17 cellular contexts compared by ENCODE assay signal in genomic region chr20:34435589-34435988, GRCh38.
DNase-seq lines count a peak whose midpoint lies in the region; ATAC-seq and TF ChIP-seq lines count a peak whose summit lies in the region.
"Had no signal": no experiment of that assay in that cellular context is flagged by ENCODE, and none has a peak within 500 bp of the region (broad histone marks: within the 10 kb centered on the region; RNA-seq: fewer than 3 reads in every experiment).

No MANE protein-coding gene starts in this region.

- POLR2A ChIA-PET in CD8-positive, alpha-beta memory T cell (lab: Charles Lee) = no interaction called here

- H3K27ac ChIP-seq in CD8-positive, alpha-beta memory T cell (ENCODE audit: low read depth, low read length) = no peak overlapping the region
- H3K27ac ChIP-seq in caudate nucleus (ENCODE audit: low read depth, low read length) = peak overlapping the region; percentile 81
- H3K27ac ChIP-seq: psoas muscle, SJCRH30, tibial nerve had no signal

- no peaks in the 10 kb centered on the region for H3K27me3 Mint-ChIP-seq in CD8-positive, alpha-beta memory T cell
- H3K27me3 Mint-ChIP-seq in IgD-negative memory B cell (no peaks in the 10 kb centered on the region), nephron progenitor cell (ENCODE audit: low read depth, poor library complexity) (no peaks in the 10 kb centered on the region)

- no peak for ATAC-seq in sciatic nerve
- ATAC-seq: psoas muscle had no signal

- H3K4me1 Mint-ChIP-seq in CD8-positive, alpha-beta memory T cell = peaks cover 3 to 22% (median 19%) of the 10 kb centered on the region in 3 donors
- H3K4me1 Mint-ChIP-seq in IgD-negative memory B cell (peaks cover 12 to 19% (median 16%) of the 10 kb centered on the region in 3 donors), nephron progenitor cell (no peaks in the 10 kb centered on the region)

- H3K27me3 ChIP-seq in CD8-positive, alpha-beta memory T cell (ENCODE audit: insufficient read depth, low read length, poor library complexity, severe bottlenecking) = no peaks in the 10 kb centered on the region
- H3K27me3 ChIP-seq: BE2C, SJCRH30, tibial nerve had no signal

- peak overlapping the region in 6 of 8 donors; percentile 9 to 77 (median 64) for H3K27ac Mint-ChIP-seq in CD8-positive, alpha-beta memory T cell
- peak overlapping the region in 2 of 3 donors; percentile 59 to 76 for H3K27ac Mint-ChIP-seq in IgD-negative memory B cell
- peak overlapping the region; percentile 1 for H3K27ac Mint-ChIP-seq in nephron progenitor cell
- H3K27ac Mint-ChIP-seq: T-helper 2 cell treated with Interferon-gamma antibody and Interleukin-4, amounts not matched to agents 5 μg/mL and 100 μg/mL, for 36 hours had no signal

- peaks cover 19% of the 10 kb centered on the region for H3K36me3 ChIP-seq in CD8-positive, alpha-beta memory T cell (ENCODE audit: insufficient read depth, low read length)

- no peak for TF ChIP-seq CTCF in nephron progenitor cell (IDR thresholded peaks at IDR 0.05)

- CTCF ChIA-PET in CD8-positive, alpha-beta memory T cell (lab: Charles Lee) = interaction anchor here (1.0 kb wide), 1 partner anchor 11 kb away, joined by 3 read pairs; no protein-coding TSS in a partner anchor

- H3K36me3 Mint-ChIP-seq in CD8-positive, alpha-beta memory T cell = peaks cover 0 to 57% (median 15%) of the 10 kb centered on the region in 3 donors
- H3K36me3 Mint-ChIP-seq in IgD-negative memory B cell = peaks cover 2% of the 10 kb centered on the region
- peaks cover 49% of the 10 kb centered on the region for H3K36me3 Mint-ChIP-seq in nephron progenitor cell (ENCODE audit: low read depth)

- H3K4me3 Mint-ChIP-seq in CD8-positive, alpha-beta memory T cell = no peak overlapping the region
- H3K4me3 Mint-ChIP-seq in IgD-negative memory B cell (peak overlapping the region in 1 of 4 donors; percentile 1), nephron progenitor cell (no peak overlapping the region)
- H3K4me3 Mint-ChIP-seq: T-helper 2 cell treated with Interferon-gamma antibody and Interleukin-4, amounts not matched to agents 5 μg/mL and 100 μg/mL, for 36 hours had no signal

- intact Hi-C loops in sciatic nerve (cut with DNase I) = no loop called here

- H3K4me3 ChIP-seq in CD8-positive, alpha-beta memory T cell (ENCODE audit: low read length) = no peak overlapping the region
- H3K4me3 ChIP-seq: psoas muscle, SJCRH30, tibial nerve had no signal

- DNase-seq in CD8-positive, alpha-beta memory T cell = no peak
- DNase-seq in caudate nucleus (lab: John Stamatoyannopoulos, UW) = no peak
- no peak for DNase-seq in nephron progenitor cell
- no peak for DNase-seq in sciatic nerve (ENCODE audit: low spot score)
- DNase-seq in NCI-H2196 treated with DMSO at 0.1 percent for 48 hours (lab: John Stamatoyannopoulos, UW; ENCODE audit: unreplicated experiment) = no peak
- DNase-seq in NCI-H1092 (lab: John Stamatoyannopoulos, UW) = no peak
- DNase-seq: activated CD4-positive, alpha-beta T cell treated with anti-CD3 and anti-CD28 coated beads for 1 hour; aorta; BE2C; DND-41; erythroblast; NCI-H345; psoas muscle; SJCRH30 had no signal

- no peaks in the 10 kb centered on the region for H3K9me3 Mint-ChIP-seq in CD8-positive, alpha-beta memory T cell
- H3K9me3 Mint-ChIP-seq in IgD-negative memory B cell (no peaks in the 10 kb centered on the region), nephron progenitor cell (no peaks in the 10 kb centered on the region)
- H3K9me3 Mint-ChIP-seq: T-helper 2 cell treated with Interferon-gamma antibody and Interleukin-4, amounts not matched to agents 5 μg/mL and 100 μg/mL, for 36 hours had no signal

- no peaks in the 10 kb centered on the region for H3K4me1 ChIP-seq in CD8-positive, alpha-beta memory T cell (ENCODE audit: insufficient read depth, low read length)
- H3K4me1 ChIP-seq: BE2C, psoas muscle, SJCRH30 had no signal

- H3K9me3 ChIP-seq in CD8-positive, alpha-beta memory T cell (ENCODE audit: low read length) = no peaks in the 10 kb centered on the region
- H3K9me3 ChIP-seq: BE2C, psoas muscle, SJCRH30, tibial nerve had no signal

Comparison
In these comparisons a context has a peak if more than half of its experiments do, and no peak if none do; other contexts are left out.
1. H3K27ac Mint-ChIP-seq: peak in every context shown above with its lines; median percentile 68 in IgD-negative memory B cell; 64 in CD8-positive, alpha-beta memory T cell; 1 in nephron progenitor cell.